In the genomic region with DNA sequence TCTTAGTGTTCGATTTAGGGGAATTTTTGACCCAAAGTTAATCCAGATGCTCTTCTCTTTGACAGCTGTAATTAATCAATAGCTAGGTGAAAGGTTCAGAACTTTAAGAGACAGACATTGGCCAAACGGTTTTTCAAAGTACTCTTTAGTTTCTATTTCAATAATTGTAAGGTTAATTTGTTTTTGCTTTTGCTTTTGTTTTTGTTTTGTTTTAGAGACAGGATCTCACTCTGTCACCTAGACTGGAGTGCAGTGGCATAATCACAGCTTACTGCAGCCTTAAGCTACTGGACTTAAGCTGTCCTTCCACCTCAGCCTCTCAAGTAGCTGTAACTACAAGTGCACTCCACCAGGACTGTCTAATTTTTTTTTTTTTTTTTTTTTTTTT, we compare ENCODE assay signal across 11 cellular contexts. TPM values are rescaled to one million over a fixed set of nuclear protein-coding genes. Genes with fewer than 3 reads are reported as not detected.
DNase-seq lines count a peak whose midpoint lies in the region; ATAC-seq and TF ChIP-seq lines count a peak whose summit lies in the region.
"Had no signal": no experiment of that assay in that cellular context is flagged by ENCODE, and none has a peak within 500 bp of the region (broad histone marks: within the 10 kb centered on the region; RNA-seq: fewer than 3 reads in every experiment).

No MANE protein-coding gene starts in this region.

- no peak for TF ChIP-seq CTCF in right atrium auricular region (IDR thresholded peaks at IDR 0.05)
- no peak for TF ChIP-seq CTCF in WTC11 (IDR thresholded peaks at IDR 0.05)

- H3K9me3 Mint-ChIP-seq in activated CD4-positive, alpha-beta T cell treated with anti-CD3 and anti-CD28 coated beads for 36 hours (ENCODE audit: low read depth), result no peaks in the 10 kb centered on the region
- H3K9me3 Mint-ChIP-seq in memory B cell, result peaks cover 1% of the 10 kb centered on the region
- peaks cover 1% of the 10 kb centered on the region for H3K9me3 Mint-ChIP-seq in WTC11

- H3K4me3 ChIP-seq in right atrium auricular region, result no peak overlapping the region

- H3K4me3 Mint-ChIP-seq in activated CD4-positive, alpha-beta T cell treated with anti-CD3 and anti-CD28 coated beads for 36 hours, result no peak overlapping the region
- no peak overlapping the region for H3K4me3 Mint-ChIP-seq in memory B cell
- H3K4me3 Mint-ChIP-seq in WTC11, result no peak overlapping the region

- no peaks in the 10 kb centered on the region for H3K36me3 Mint-ChIP-seq in activated CD4-positive, alpha-beta T cell treated with anti-CD3 and anti-CD28 coated beads for 36 hours (ENCODE audit: low read depth)
- H3K36me3 Mint-ChIP-seq in memory B cell (no peaks in the 10 kb centered on the region), WTC11 (no peaks in the 10 kb centered on the region)

- POLR2A ChIA-PET in activated CD4-positive, alpha-beta T cell treated with anti-CD3 and anti-CD28 coated beads for 36 hours (lab: Charles Lee), result interaction anchor here (0.7 kb wide), 1 partner anchor 29 kb away, joined by 6 read pairs; no protein-coding TSS in a partner anchor
- POLR2A ChIA-PET in WTC11 (lab: Charles Lee), result no interaction called here

- H3K27ac Mint-ChIP-seq in activated CD4-positive, alpha-beta T cell treated with anti-CD3 and anti-CD28 coated beads for 36 hours, result no peak overlapping the region
- peak overlapping the region; percentile 38 for H3K27ac Mint-ChIP-seq in memory B cell
- no peak overlapping the region for H3K27ac Mint-ChIP-seq in WTC11

- H3K4me1 ChIP-seq in right atrium auricular region, result no peaks in the 10 kb centered on the region

- peaks cover 7% of the 10 kb centered on the region for H3K4me1 Mint-ChIP-seq in activated CD4-positive, alpha-beta T cell treated with anti-CD3 and anti-CD28 coated beads for 36 hours
- peaks cover 8% of the 10 kb centered on the region for H3K4me1 Mint-ChIP-seq in memory B cell
- peaks cover 9% of the 10 kb centered on the region for H3K4me1 Mint-ChIP-seq in WTC11

- DNase-seq in activated CD4-positive, alpha-beta T cell treated with anti-CD3 and anti-CD28 coated beads for 36 hours, result no peak
- DNase-seq in activated CD4-positive, alpha-beta T cell treated with anti-CD3 and anti-CD28 coated beads, Interleukin-2, amount 50 U/mL, for 4 hours, result no peak
- DNase-seq in memory B cell (ENCODE audit: low spot score in 2 of 2) (no peak), NCI-H2029 (lab: John Stamatoyannopoulos, UW) (no peak), right atrium auricular region (ENCODE audit: low spot score) (no peak), WTC11 (ENCODE audit: low spot score) (no peak)
- DNase-seq: EL, left cardiac atrium, NCI-H774 had no signal

- no peaks in the 10 kb centered on the region for H3K27me3 ChIP-seq in right atrium auricular region

- H3K36me3 ChIP-seq in right atrium auricular region, result no peaks in the 10 kb centered on the region

- no peak overlapping the region for H3K27ac ChIP-seq in right atrium auricular region

- intact Hi-C loops in activated CD4-positive, alpha-beta T cell treated with anti-CD3 and anti-CD28 coated beads for 36 hours (cut with DNase I, micrococcal nuclease), result no loop called here

- CTCF ChIA-PET in activated CD4-positive, alpha-beta T cell treated with anti-CD3 and anti-CD28 coated beads for 36 hours (lab: Charles Lee), result interaction anchor here (0.7 kb wide), 1 partner anchor 997 kb away, joined by 3 read pairs; no protein-coding TSS in a partner anchor
- CTCF ChIA-PET in WTC11 (lab: Charles Lee), result interaction anchor here (0.6 kb wide), 1 partner anchor 437 kb away, joined by 4 read pairs; no protein-coding TSS in a partner anchor

- peak; percentile 26 for ATAC-seq in activated CD4-positive, alpha-beta T cell treated with anti-CD3 and anti-CD28 coated beads for 36 hours
- peak; percentile 91 for ATAC-seq in GM21529 (IDR thresholded peaks at IDR 0.05; ENCODE audit: unreplicated experiment)
- ATAC-seq in HG03139 (IDR thresholded peaks at IDR 0.05; ENCODE audit: unreplicated experiment), result peak; percentile 72
- ATAC-seq in memory B cell (ENCODE audit: low read depth), result no peak
- ATAC-seq in WTC11, result no peak
- ATAC-seq: left cardiac atrium had no signal

- no peaks in the 10 kb centered on the region for H3K9me3 ChIP-seq in right atrium auricular region

- no peaks in the 10 kb centered on the region for H3K27me3 Mint-ChIP-seq in activated CD4-positive, alpha-beta T cell treated with anti-CD3 and anti-CD28 coated beads for 36 hours
- H3K27me3 Mint-ChIP-seq in memory B cell (no peaks in the 10 kb centered on the region), WTC11 (ENCODE audit: low read depth) (no peaks in the 10 kb centered on the region)

TF ChIP-seq in WTC11, 78 proteins besides CTCF, POLR2A, EP300 and RAD21:
- no peak for TF ChIP-seq JUN (CRISPR knock-in tag; IDR thresholded peaks at IDR 0.05)
- no peak for TF ChIP-seq NR3C1 (CRISPR knock-in tag; conservative IDR thresholded peaks at IDR 0.05; ENCODE audit: low read depth)
- no peak for TF ChIP-seq NFYB (CRISPR knock-in tag; conservative IDR thresholded peaks at IDR 0.05; ENCODE audit: low read depth)
- no peak for TF ChIP-seq HMGA2 (CRISPR knock-in tag; IDR thresholded peaks at IDR 0.05)
- TF ChIP-seq, protein P1, sequence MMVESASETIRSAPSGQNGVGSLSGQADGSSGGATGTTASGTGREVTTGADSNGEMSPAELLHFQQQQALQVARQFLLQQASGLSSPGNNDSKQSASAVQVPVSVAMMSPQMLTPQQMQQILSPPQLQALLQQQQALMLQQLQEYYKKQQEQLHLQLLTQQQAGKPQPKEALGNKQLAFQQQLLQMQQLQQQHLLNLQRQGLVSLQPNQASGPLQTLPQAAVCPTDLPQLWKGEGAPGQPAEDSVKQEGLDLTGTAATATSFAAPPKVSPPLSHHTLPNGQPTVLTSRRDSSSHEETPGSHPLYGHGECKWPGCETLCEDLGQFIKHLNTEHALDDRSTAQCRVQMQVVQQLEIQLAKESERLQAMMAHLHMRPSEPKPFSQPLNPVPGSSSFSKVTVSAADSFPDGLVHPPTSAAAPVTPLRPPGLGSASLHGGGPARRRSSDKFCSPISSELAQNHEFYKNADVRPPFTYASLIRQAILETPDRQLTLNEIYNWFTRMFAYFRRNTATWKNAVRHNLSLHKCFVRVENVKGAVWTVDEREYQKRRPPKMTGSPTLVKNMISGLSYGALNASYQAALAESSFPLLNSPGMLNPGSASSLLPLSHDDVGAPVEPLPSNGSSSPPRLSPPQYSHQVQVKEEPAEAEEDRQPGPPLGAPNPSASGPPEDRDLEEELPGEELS (CRISPR knock-in tag; IDR thresholded peaks at IDR 0.05), result no peak

RNA-seq across cellular contexts. Expression of a gene that starts 44.1 kb away (rescaled TPM):
- 10 to 100 TPM; 17.5 to 22.8 TPM for total RNA-seq in activated CD4-positive, alpha-beta T cell treated with anti-CD3 and anti-CD28 coated beads for 36 hours
- total RNA-seq in right atrium auricular region (100 to 1,000 TPM in 1 of 2 donors, 10 to 100 TPM in 1; 15.2 to 205 TPM), WTC11 (2021) (18.4 to 23.1 TPM (median 19.1 TPM) in 3 replicates)

Comparison
In these comparisons a context has a peak if more than half of its experiments do, and no peak if none do; other contexts are left out.
1. ATAC-seq: peak in activated CD4-positive, alpha-beta T cell treated with anti-CD3 and anti-CD28 coated beads for 36 hours (single experiment), GM21529 (single experiment) and HG03139 (single experiment); none in memory B cell (single experiment) and WTC11 (single experiment).